Comparison of ENCODE assay signal across 1 cellular context in the genomic region with DNA sequence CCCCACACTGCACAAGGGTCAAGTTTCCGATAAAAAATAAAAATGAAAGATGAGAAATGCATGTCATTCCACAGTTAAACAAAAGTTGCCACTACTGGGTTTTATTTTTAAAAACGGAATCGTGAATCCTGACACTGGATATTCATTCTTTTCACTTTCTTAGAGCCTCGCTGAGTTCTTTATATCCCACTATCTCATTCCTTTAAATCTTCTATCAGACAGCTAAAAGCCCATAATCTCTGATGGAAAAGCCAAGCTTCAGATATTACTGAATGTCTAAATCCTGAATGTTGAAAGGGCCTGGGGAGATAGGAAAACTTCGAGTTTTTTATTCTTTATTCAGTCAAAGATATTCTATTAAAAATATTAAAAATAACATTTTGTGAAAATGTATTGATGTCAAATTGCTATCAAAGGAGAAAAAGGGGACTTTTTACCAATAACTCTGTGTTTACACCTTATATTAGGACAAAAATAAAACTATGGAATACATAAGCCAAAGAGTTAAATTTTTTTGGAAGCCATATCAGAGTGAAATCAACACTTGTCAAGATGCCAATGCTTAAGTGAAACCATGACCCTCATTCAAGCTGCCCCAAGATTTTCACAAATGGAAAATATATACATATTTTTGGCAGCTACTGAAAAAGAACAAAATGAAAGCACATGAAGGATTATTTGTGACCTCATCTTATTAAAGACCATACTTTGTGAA.
TF ChIP-seq lines count a peak whose summit lies in the region.

No MANE protein-coding gene starts in this region.

TF ChIP-seq in HepG2, 621 proteins besides CTCF, POLR2A, EP300 and RAD21:
- no peak for TF ChIP-seq GTF2F1 (IDR thresholded peaks at IDR 0.05; ENCODE audit: low read length)
- TF ChIP-seq KDM3A (CRISPR knock-in tag; IDR thresholded peaks at IDR 0.05; ENCODE audit: low read depth), result no peak
- TF ChIP-seq ZNF607 (CRISPR knock-in tag; IDR thresholded peaks at IDR 0.05; ENCODE audit: borderline replicate concordance), result no peak
- TF ChIP-seq HOMEZ (CRISPR knock-in tag; IDR thresholded peaks at IDR 0.05; ENCODE audit: low read depth), result no peak
- no peak for TF ChIP-seq NFYB (CRISPR knock-in tag; IDR thresholded peaks at IDR 0.05)
- TF ChIP-seq ZNF598 (CRISPR knock-in tag; IDR thresholded peaks at IDR 0.05; ENCODE audit: borderline replicate concordance), result no peak
- TF ChIP-seq MYC (CRISPR knock-in tag; IDR thresholded peaks at IDR 0.05; ENCODE audit: borderline replicate concordance), result no peak
- no peak for TF ChIP-seq TRIM24 (CRISPR knock-in tag; IDR thresholded peaks at IDR 0.05)
- no peak for TF ChIP-seq TBX2 (CRISPR knock-in tag; IDR thresholded peaks at IDR 0.05; ENCODE audit: borderline replicate concordance)
- TF ChIP-seq, protein P1, sequence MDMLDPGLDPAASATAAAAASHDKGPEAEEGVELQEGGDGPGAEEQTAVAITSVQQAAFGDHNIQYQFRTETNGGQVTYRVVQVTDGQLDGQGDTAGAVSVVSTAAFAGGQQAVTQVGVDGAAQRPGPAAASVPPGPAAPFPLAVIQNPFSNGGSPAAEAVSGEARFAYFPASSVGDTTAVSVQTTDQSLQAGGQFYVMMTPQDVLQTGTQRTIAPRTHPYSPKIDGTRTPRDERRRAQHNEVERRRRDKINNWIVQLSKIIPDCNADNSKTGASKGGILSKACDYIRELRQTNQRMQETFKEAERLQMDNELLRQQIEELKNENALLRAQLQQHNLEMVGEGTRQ (IDR thresholded peaks at IDR 0.05; ENCODE audit: low read depth, low read length), result no peak
- TF ChIP-seq, protein P1 (CRISPR knock-in tag; IDR thresholded peaks at IDR 0.05; ENCODE audit: borderline replicate concordance), result no peak
- TF ChIP-seq GLI4 (CRISPR knock-in tag; IDR thresholded peaks at IDR 0.05; ENCODE audit: borderline replicate concordance), result no peak
- TF ChIP-seq NFE2L1 (CRISPR knock-in tag; IDR thresholded peaks at IDR 0.05; ENCODE audit: borderline replicate concordance), result no peak
- no peak for TF ChIP-seq TCF12 (IDR thresholded peaks at IDR 0.05)
- no peak for TF ChIP-seq TCF12 (CRISPR knock-in tag; IDR thresholded peaks at IDR 0.05)
